Comparison of ENCODE assay signal across 9 cellular contexts in the genomic region with DNA sequence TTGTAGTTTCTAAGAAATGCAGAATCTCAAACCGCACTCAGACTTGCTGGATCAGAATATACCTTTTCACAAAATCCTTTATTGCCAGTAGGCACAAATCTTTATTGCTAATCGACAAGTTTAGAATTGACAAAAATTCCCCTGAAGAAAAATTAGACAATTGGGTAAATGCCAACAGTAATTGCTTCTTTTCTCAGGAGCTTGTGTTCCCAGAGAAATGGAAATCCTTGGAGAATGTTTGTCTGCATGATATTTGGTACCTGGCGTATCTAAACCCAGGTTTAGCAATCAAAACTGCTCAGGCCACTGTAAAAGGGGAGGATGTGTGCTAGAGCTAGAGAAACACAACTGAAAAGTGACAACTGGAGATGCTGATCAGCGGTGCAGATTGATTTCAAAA. TPM values are rescaled to one million over a fixed set of nuclear protein-coding genes. Genes with fewer than 3 reads are reported as not detected.
"Had no signal": no experiment of that assay in that cellular context is flagged by ENCODE, and none has a peak within 500 bp of the region (broad histone marks: within the 10 kb centered on the region; RNA-seq: fewer than 3 reads in every experiment).

A gene with protein sequence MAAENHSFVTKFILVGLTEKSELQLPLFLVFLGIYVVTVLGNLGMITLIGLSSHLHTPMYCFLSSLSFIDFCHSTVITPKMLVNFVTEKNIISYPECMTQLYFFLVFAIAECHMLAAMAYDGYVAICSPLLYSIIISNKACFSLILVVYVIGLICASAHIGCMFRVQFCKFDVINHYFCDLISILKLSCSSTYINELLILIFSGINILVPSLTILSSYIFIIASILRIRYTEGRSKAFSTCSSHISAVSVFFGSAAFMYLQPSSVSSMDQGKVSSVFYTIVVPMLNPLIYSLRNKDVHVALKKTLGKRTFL (plus strand): TSS at position 301 of the 400 bp plus-strand sequence. CDS start 8,556 bp downstream, outside the sequence.

- DNase-seq: GDM1, GF-D8 had no signal

- ATAC-seq: GM12878 had no signal

- FAIRE-seq: G401.6, GM12878, GM12891, GM12892, GM18507, GM19239 had no signal

- H3K4me3 ChIP-seq: GM12878 had no signal

RNA-seq across cellular contexts. Expression of the gene that starts here (rescaled TPM):
- total RNA-seq: G401, GM12878 had no signal
- polyA plus RNA-seq: GM12878 had no signal
